ENCODE assay signal across 10 cellular contexts in the genomic region with DNA sequence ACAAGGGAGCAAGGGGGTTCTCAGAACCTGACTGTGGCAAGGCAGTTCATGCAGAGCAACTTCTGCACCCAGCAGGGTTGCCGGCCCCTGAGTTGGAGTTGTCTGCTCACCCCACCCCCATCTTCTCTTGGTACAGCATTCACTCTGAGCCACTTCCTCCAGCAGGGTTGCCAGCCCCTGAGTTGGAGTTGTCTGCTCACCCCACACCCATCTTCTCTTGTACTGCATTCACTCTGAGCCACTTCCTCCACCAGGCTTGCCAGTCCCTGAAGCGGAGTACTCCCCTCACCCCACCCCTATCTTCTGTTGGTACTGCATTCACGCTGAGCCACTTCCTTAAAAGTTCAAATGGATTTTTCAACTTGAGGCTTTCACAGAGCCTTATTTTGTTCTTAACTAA.
DNase-seq lines count a peak whose midpoint lies in the region; ATAC-seq and TF ChIP-seq lines count a peak whose summit lies in the region.
"Had no signal": no experiment of that assay in that cellular context is flagged by ENCODE, and none has a peak within 500 bp of the region (broad histone marks: within the 10 kb centered on the region; RNA-seq: fewer than 3 reads in every experiment).

No MANE protein-coding gene starts in this region.

- no peak for TF ChIP-seq CTCF in OCI-LY3 (IDR thresholded peaks at IDR 0.05; ENCODE audit: low read depth, low read length)

- peak overlapping the region; percentile 24 for H3K4me3 ChIP-seq in OCI-LY3 (ENCODE audit: low read length)
- H3K4me3 ChIP-seq: dorsolateral prefrontal cortex, hepatocyte had no signal

- intact Hi-C loops in posterior vena cava (cut with DNase I), result loop anchor here in 1 of 2 donors (10.0 kb wide), 1 partner anchor 1605 kb away; no protein-coding TSS in a partner anchor

- H3K4me1 ChIP-seq in OCI-LY3 (ENCODE audit: low read length), result peaks cover 41% of the 10 kb centered on the region

- H3K27me3 ChIP-seq in OCI-LY3 (ENCODE audit: low read depth, low read length), result peaks cover 8% of the 10 kb centered on the region; the same call in 1 of the 2 replicates

- H3K9ac ChIP-seq in OCI-LY3 (ENCODE audit: low read length), result peak overlapping the region; percentile 45; the same call in 1 of the 2 replicates

- H3K9me3 ChIP-seq in OCI-LY3 (ENCODE audit: insufficient read depth, low read length), result no peaks in the 10 kb centered on the region

- H3K27ac ChIP-seq in OCI-LY3 (ENCODE audit: low read length), result peak overlapping the region; percentile 44
- H3K27ac ChIP-seq: dorsolateral prefrontal cortex, hepatocyte had no signal

- ATAC-seq in GM18868 (IDR thresholded peaks at IDR 0.05; ENCODE audit: unreplicated experiment), result no peak
- no peak for ATAC-seq in HG03565 (IDR thresholded peaks at IDR 0.05; ENCODE audit: unreplicated experiment)

- DNase-seq in activated CD8-positive, alpha-beta memory T cell treated with anti-CD3 and anti-CD28 coated beads, Interleukin-2, amount 50 U/mL, for 48 hours, result peak; percentile 51
- no peak for DNase-seq in activated CD8-positive, alpha-beta memory T cell treated with anti-CD3 and anti-CD28 coated beads, Interleukin-2, amount 50 U/mL, for 4 hours
- DNase-seq in anterior cingulate cortex (lab: John Stamatoyannopoulos, UW), result peak in 32 of 58 donors; percentile 4 to 68 (median 28)
- DNase-seq in stimulated activated CD8-positive, alpha-beta memory T cell treated with anti-CD3 and anti-CD28 coated beads, Interleukin-7, amount 100 ng/mL, for 1 hour (ENCODE audit: low read depth in 2 of 2), result peak; percentile 2 to 6
- no peak for DNase-seq in posterior vena cava (ENCODE audit: low spot score)

- peak overlapping the region; percentile 63 for H3K4me2 ChIP-seq in OCI-LY3 (ENCODE audit: low read length)
- H3K4me2 ChIP-seq: hepatocyte had no signal

- H3K36me3 ChIP-seq in OCI-LY3 (replicated peaks; ENCODE audit: low read depth, low read length), result no peaks in the 10 kb centered on the region

- no peaks in the 10 kb centered on the region for H4K20me1 ChIP-seq in OCI-LY3 (ENCODE audit: insufficient read depth, low read length)

- no peaks in the 10 kb centered on the region for H3K79me2 ChIP-seq in OCI-LY3 (ENCODE audit: low read length)
- H3K79me2 ChIP-seq: hepatocyte had no signal

- H2AFZ ChIP-seq in OCI-LY3 (ENCODE audit: low read depth, low read length), result peak overlapping the region; percentile 55
- H2AFZ ChIP-seq: hepatocyte had no signal

Comparison
In these comparisons a context has a peak if more than half of its experiments do, and no peak if none do; other contexts are left out.
1. DNase-seq: peak in activated CD8-positive, alpha-beta memory T cell treated with anti-CD3 and anti-CD28 coated beads, Interleukin-2, amount 50 U/mL, for 48 hours (single experiment), anterior cingulate cortex (32 of 58) and stimulated activated CD8-positive, alpha-beta memory T cell treated with anti-CD3 and anti-CD28 coated beads, Interleukin-7, amount 100 ng/mL, for 1 hour (2 of 2); none in activated CD8-positive, alpha-beta memory T cell treated with anti-CD3 and anti-CD28 coated beads, Interleukin-2, amount 50 U/mL, for 4 hours (single experiment) and posterior vena cava (single experiment).